ENCODE assay signal across 20 cellular contexts in the genomic region with DNA sequence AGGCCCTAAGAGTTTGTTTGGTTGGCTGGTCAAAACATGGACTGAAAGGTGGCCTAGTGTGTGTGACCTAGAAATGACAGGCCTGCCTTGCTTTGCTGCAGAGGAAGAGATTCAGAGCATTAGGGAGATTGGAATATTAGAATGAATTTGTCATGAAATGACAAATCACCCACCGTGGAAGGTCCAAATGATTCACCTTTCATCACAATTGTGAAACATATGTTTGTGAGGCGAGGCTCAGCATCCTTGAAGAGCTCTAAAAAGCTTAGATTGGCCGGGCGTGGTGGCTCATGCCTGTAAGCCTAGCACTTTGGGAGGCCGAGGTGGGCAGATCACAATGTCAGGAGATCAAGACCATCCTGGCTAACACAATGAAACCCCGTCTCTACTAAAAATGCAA. TPM values are rescaled to one million over a fixed set of nuclear protein-coding genes. Genes with fewer than 3 reads are reported as not detected.
DNase-seq lines count a peak whose midpoint lies in the region; ATAC-seq and TF ChIP-seq lines count a peak whose summit lies in the region.
"Had no signal": no experiment of that assay in that cellular context is flagged by ENCODE, and none has a peak within 500 bp of the region (broad histone marks: within the 10 kb centered on the region; RNA-seq: fewer than 3 reads in every experiment).

No MANE protein-coding gene starts in this region.

- no peak for TF ChIP-seq CTCF in MCF 10A (IDR thresholded peaks at IDR 0.05; ENCODE audit: unreplicated experiment)
- TF ChIP-seq CTCF in breast epithelium (IDR thresholded peaks at IDR 0.05): no peak
- TF ChIP-seq CTCF in RWPE2 (IDR thresholded peaks at IDR 0.05; ENCODE audit: poor library complexity, severe bottlenecking): no peak
- TF ChIP-seq CTCF in BE2C (IDR thresholded peaks at IDR 0.05; ENCODE audit: low read depth, low read length): no peak

- DNase-seq in MCF 10A (ENCODE audit: unreplicated experiment) (peak; percentile 38), breast epithelium (ENCODE audit: low spot score in 2 of 2) (no peak), RWPE2 (ENCODE audit: low spot score) (no peak), epithelial cell of prostate (ENCODE audit: low read depth, low spot score) (peak; percentile 1), superior temporal gyrus (ENCODE audit: extremely low spot score) (peak; percentile 1), BE2C (no peak), C1 segment of cervical spinal cord (lab: John Stamatoyannopoulos, UW) (no peak)
- no peak for DNase-seq in activated T-cell treated with anti-CD3 and anti-CD28 coated beads, Interleukin-2, amount 50 U/mL, for 4 hours
- DNase-seq: CD4-positive, CD25-positive, alpha-beta regulatory T cell; DMS 273 treated with DMSO at 0.1 percent for 48 hours; GOT3; HFFc6; IMR-90 had no signal

- POLR2A ChIA-PET in MCF 10A (lab: Yijun Ruan, JAX): interaction anchor here (0.6 to 1.5 kb wide), 4 partner anchors 9 to 191 kb away, joined by 3 to 5 read pairs (median 3); no protein-coding TSS in a partner anchor

- no peak overlapping the region for H3K4me3 Mint-ChIP-seq in MCF 10A (ENCODE audit: unreplicated experiment)
- H3K4me3 Mint-ChIP-seq in activated T-cell treated with anti-CD3 and anti-CD28 coated beads, Interleukin-2, amount 50 U/mL, for 4 hours: no peak overlapping the region
- H3K4me3 Mint-ChIP-seq: CD4-positive, CD25-positive, alpha-beta regulatory T cell; HFFc6 had no signal

- H3K27ac ChIP-seq in breast epithelium (no peak overlapping the region), RWPE2 (ENCODE audit: poor library complexity, severe bottlenecking) (no peak overlapping the region), epithelial cell of prostate (no peak overlapping the region)
- H3K27ac ChIP-seq: 22Rv1, BLaER1 had no signal

- no peaks in the 10 kb centered on the region for H3K27me3 Mint-ChIP-seq in MCF 10A (ENCODE audit: insufficient read depth, unreplicated experiment)
- peaks cover 10% of the 10 kb centered on the region for H3K27me3 Mint-ChIP-seq in activated T-cell treated with anti-CD3 and anti-CD28 coated beads, Interleukin-2, amount 50 U/mL, for 4 hours (ENCODE audit: low read depth)

- no TSS peak for BruUV-seq in MCF 10A (replicated peaks; lab: Mats Ljungman, UMichigan)

- intact Hi-C loops in MCF 10A (cut with micrococcal nuclease): no loop called here
- intact Hi-C loops in breast epithelium (cut with DNase I; ENCODE audit: low total_unique reads): no loop called here

- H3K4me1 Mint-ChIP-seq in MCF 10A (ENCODE audit: insufficient read depth, unreplicated experiment): peaks cover 7% of the 10 kb centered on the region
- no peaks in the 10 kb centered on the region for H3K4me1 Mint-ChIP-seq in activated T-cell treated with anti-CD3 and anti-CD28 coated beads, Interleukin-2, amount 50 U/mL, for 4 hours (ENCODE audit: low read depth)
- H3K4me1 Mint-ChIP-seq: CD4-positive, CD25-positive, alpha-beta regulatory T cell had no signal

- H3K27ac Mint-ChIP-seq in MCF 10A (ENCODE audit: low read depth, unreplicated experiment): no peak overlapping the region
- H3K27ac Mint-ChIP-seq: CD4-positive, CD25-positive, alpha-beta regulatory T cell; HFFc6 had no signal

- no peaks in the 10 kb centered on the region for H3K36me3 Mint-ChIP-seq in MCF 10A (ENCODE audit: insufficient read depth, unreplicated experiment)
- H3K36me3 Mint-ChIP-seq in activated T-cell treated with anti-CD3 and anti-CD28 coated beads, Interleukin-2, amount 50 U/mL, for 4 hours (ENCODE audit: insufficient read depth): no peaks in the 10 kb centered on the region
- H3K36me3 Mint-ChIP-seq: CD4-positive, CD25-positive, alpha-beta regulatory T cell had no signal

- no peaks in the 10 kb centered on the region for H3K9me3 Mint-ChIP-seq in MCF 10A (ENCODE audit: unreplicated experiment)
- no peaks in the 10 kb centered on the region for H3K9me3 Mint-ChIP-seq in activated T-cell treated with anti-CD3 and anti-CD28 coated beads, Interleukin-2, amount 50 U/mL, for 4 hours

- H3K4me3 ChIP-seq in breast epithelium (no peak overlapping the region), RWPE2 (ENCODE audit: severe bottlenecking) (no peak overlapping the region), BE2C (ENCODE audit: low read depth, low read length) (no peak overlapping the region)
- H3K4me3 ChIP-seq: BLaER1, GM12878, HAP-1 had no signal

- H3K36me3 ChIP-seq in breast epithelium: no peaks in the 10 kb centered on the region
- no peaks in the 10 kb centered on the region for H3K36me3 ChIP-seq in RWPE2 (ENCODE audit: low read depth)
- no peaks in the 10 kb centered on the region for H3K36me3 ChIP-seq in BE2C
- H3K36me3 ChIP-seq: BLaER1, HAP-1 had no signal

- CTCF ChIA-PET in MCF 10A (lab: Yijun Ruan, JAX): interaction anchor here (0.7 to 1.1 kb wide), 3 partner anchors 26 to 53 kb away, joined by 3 read pairs; no protein-coding TSS in a partner anchor

- H3K27me3 ChIP-seq in breast epithelium (no peaks in the 10 kb centered on the region), RWPE2 (ENCODE audit: insufficient read depth, poor library complexity, severe bottlenecking) (no peaks in the 10 kb centered on the region), BE2C (no peaks in the 10 kb centered on the region)
- H3K27me3 ChIP-seq: BLaER1 had no signal

- TF ChIP-seq POLR2A in breast epithelium (IDR thresholded peaks at IDR 0.05): no peak

- peak; percentile 48; the same call in 1 of the 3 replicates for ATAC-seq in RWPE2 (ENCODE audit: low read depth)
- no peak for ATAC-seq in activated T-cell treated with anti-CD3 and anti-CD28 coated beads, Interleukin-2, amount 50 U/mL, for 4 hours
- ATAC-seq: GM12878 had no signal

- H3K4me1 ChIP-seq in breast epithelium: no peaks in the 10 kb centered on the region
- H3K4me1 ChIP-seq in RWPE2 (ENCODE audit: insufficient read depth, poor library complexity, severe bottlenecking): no peaks in the 10 kb centered on the region
- no peaks in the 10 kb centered on the region for H3K4me1 ChIP-seq in BE2C
- H3K4me1 ChIP-seq: HAP-1 had no signal

- H3K9me3 ChIP-seq in breast epithelium: peaks cover 0 to 4% of the 10 kb centered on the region in 2 donors
- H3K9me3 ChIP-seq in RWPE2 (ENCODE audit: severe bottlenecking): no peaks in the 10 kb centered on the region
- H3K9me3 ChIP-seq in BE2C: no peaks in the 10 kb centered on the region
- H3K9me3 ChIP-seq: BLaER1, HAP-1 had no signal

RNA-seq across cellular contexts. Expression of a gene that starts 5.5 kb away (rescaled TPM):
- total RNA-seq in MCF 10A (2022) (1.3 and 2.0 TPM in 2 replicates), breast epithelium (not detected)
- total RNA-seq in activated T-cell treated with anti-CD3 and anti-CD28 coated beads, Interleukin-2, amount 50 U/mL, for 4 hours: not detected
- not detected for polyA plus RNA-seq in BE2C (2012; ENCODE audit: insufficient read depth, insufficient read length, low read depth)
- total RNA-seq: A673; CD4-positive, CD25-positive, alpha-beta regulatory T cell; Daoy; G401; HFFc6; IMR-90 had no signal
- polyA plus RNA-seq: CD4-positive, CD25-positive, alpha-beta regulatory T cell; IMR-90 had no signal

RNA-seq across cellular contexts. Expression of a gene that starts 10.0 kb away (rescaled TPM):
- total RNA-seq in MCF 10A (2022): not detected in 2 replicates
- total RNA-seq in breast epithelium: not detected
- total RNA-seq in activated T-cell treated with anti-CD3 and anti-CD28 coated beads, Interleukin-2, amount 50 U/mL, for 4 hours: not detected
- polyA plus RNA-seq in BE2C (2012; ENCODE audit: insufficient read depth, insufficient read length, low read depth): not detected
- total RNA-seq: A673; CD4-positive, CD25-positive, alpha-beta regulatory T cell; Daoy; G401; GM12878; HFFc6; IMR-90 had no signal
- polyA plus RNA-seq: CD4-positive, CD25-positive, alpha-beta regulatory T cell; GM12878; IMR-90 had no signal

RNA-seq across cellular contexts. Expression of a gene that starts 10.9 kb away (rescaled TPM):
- 1.4 and 1.9 TPM in 2 replicates for total RNA-seq in MCF 10A (2022)
- not detected for total RNA-seq in breast epithelium
- total RNA-seq in activated T-cell treated with anti-CD3 and anti-CD28 coated beads, Interleukin-2, amount 50 U/mL, for 4 hours: not detected
- polyA plus RNA-seq in BE2C (2012; ENCODE audit: insufficient read depth, insufficient read length, low read depth): not detected
- total RNA-seq: A673; CD4-positive, CD25-positive, alpha-beta regulatory T cell; Daoy; G401; HFFc6; IMR-90 had no signal
- polyA plus RNA-seq: CD4-positive, CD25-positive, alpha-beta regulatory T cell; IMR-90 had no signal

RNA-seq across cellular contexts. Expression of a gene that starts 20.8 kb away (rescaled TPM):
- total RNA-seq in MCF 10A (2022): not detected in 2 replicates
- not detected for total RNA-seq in breast epithelium
- total RNA-seq in activated T-cell treated with anti-CD3 and anti-CD28 coated beads, Interleukin-2, amount 50 U/mL, for 4 hours: not detected
- polyA plus RNA-seq in BE2C (2012; ENCODE audit: insufficient read depth, insufficient read length, low read depth): not detected
- total RNA-seq: A673; CD4-positive, CD25-positive, alpha-beta regulatory T cell; Daoy; G401; GM12878; HFFc6; IMR-90 had no signal
- polyA plus RNA-seq: CD4-positive, CD25-positive, alpha-beta regulatory T cell; GM12878; IMR-90 had no signal

RNA-seq across cellular contexts. Expression of a gene that starts 25.3 kb away (rescaled TPM):
- not detected in 2 replicates for total RNA-seq in MCF 10A (2022)
- total RNA-seq in breast epithelium: not detected
- not detected for total RNA-seq in activated T-cell treated with anti-CD3 and anti-CD28 coated beads, Interleukin-2, amount 50 U/mL, for 4 hours
- not detected for polyA plus RNA-seq in BE2C (2012; ENCODE audit: insufficient read depth, insufficient read length, low read depth)
- total RNA-seq: A673; CD4-positive, CD25-positive, alpha-beta regulatory T cell; Daoy; G401; HFFc6; IMR-90 had no signal
- polyA plus RNA-seq: CD4-positive, CD25-positive, alpha-beta regulatory T cell; GM12878; IMR-90 had no signal

Comparison
In these comparisons a context has a peak if more than half of its experiments do, and no peak if none do; other contexts are left out.
1. DNase-seq: peak in MCF 10A (single experiment), epithelial cell of prostate (single experiment) and superior temporal gyrus (single experiment); none in breast epithelium (0 of 2), RWPE2 (single experiment), activated T-cell treated with anti-CD3 and anti-CD28 coated beads, Interleukin-2, amount 50 U/mL, for 4 hours (single experiment), BE2C (single experiment) and C1 segment of cervical spinal cord (0 of 14).